In genomic region chr19:12943437-12944044, GRCh38 we compare ENCODE assay signal across 12 cellular contexts. TPM values are rescaled to one million over a fixed set of nuclear protein-coding genes. Genes with fewer than 3 reads are reported as not detected.
DNase-seq lines count a peak whose midpoint lies in the region; ATAC-seq and TF ChIP-seq lines count a peak whose summit lies in the region.
"Had no signal": no experiment of that assay in that cellular context is flagged by ENCODE, and none has a peak within 500 bp of the region (broad histone marks: within the 10 kb centered on the region; RNA-seq: fewer than 3 reads in every experiment).

No MANE protein-coding gene starts in this region.

- H3K79me1 ChIP-seq in neuronal stem cell (ENCODE audit: low read depth, low read length): peaks cover 14% of the 10 kb centered on the region

- H4K20me1 ChIP-seq in SK-N-SH (ENCODE audit: insufficient read depth): peaks cover 33% of the 10 kb centered on the region
- peaks cover 22% of the 10 kb centered on the region for H4K20me1 ChIP-seq in Karpas-422 (ENCODE audit: insufficient read depth, low read depth, low read length)

- DNase-seq in SK-N-SH: no peak
- peak; percentile 64 for DNase-seq in Karpas-422
- no peak for DNase-seq in neuronal stem cell (ENCODE audit: low spot score)
- DNase-seq in inferior parietal cortex (ENCODE audit: extremely low spot score): no peak
- DNase-seq: NCI-H226 had no signal

- H3K4me2 ChIP-seq in SK-N-SH (no peak overlapping the region), Karpas-422 (ENCODE audit: low read depth, low read length, poor library complexity, severe bottlenecking) (peak overlapping the region; percentile 39), neuronal stem cell (ENCODE audit: insufficient read depth, low read length, poor library complexity, severe bottlenecking) (no peak overlapping the region)
- H3K4me2 ChIP-seq: A549 had no signal

- no peak overlapping the region for H3K23ac ChIP-seq in neuronal stem cell (ENCODE audit: low read depth, low read length, poor library complexity)

- H3K27me3 Mint-ChIP-seq in brain: peaks cover 11% of the 10 kb centered on the region

- no peak for TF ChIP-seq EP300 in SK-N-SH (IDR thresholded peaks at IDR 0.05; ENCODE audit: borderline replicate concordance in 1 of 2, low read depth in 1 of 2, low read length in 1 of 2)

- H3K4ac ChIP-seq in neuronal stem cell (ENCODE audit: low read length): no peak overlapping the region

- H3K9me2 ChIP-seq in SK-N-SH (no peaks in the 10 kb centered on the region), Karpas-422 (replicated peaks; ENCODE audit: insufficient read depth, low read length) (no peaks in the 10 kb centered on the region)

- H3K9ac ChIP-seq in SK-N-SH: no peak overlapping the region
- no peak overlapping the region for H3K9ac ChIP-seq in Karpas-422 (ENCODE audit: low read length)
- peak overlapping the region; percentile 26 for H3K9ac ChIP-seq in neuronal stem cell (ENCODE audit: low read depth, low read length, poor library complexity)
- H3K9ac ChIP-seq: KMS-11 had no signal

- H3K27me3 ChIP-seq in SK-N-SH (ENCODE audit: insufficient read depth) (no peaks in the 10 kb centered on the region), Karpas-422 (ENCODE audit: low read length) (no peaks in the 10 kb centered on the region), neuronal stem cell (ENCODE audit: control insufficient read depth in 3 of 3, insufficient read depth in 3 of 3, low read depth in 1 of 3, low read length in 3 of 3) (no peaks in the 10 kb centered on the region)

- H2BK12ac ChIP-seq in neuronal stem cell (ENCODE audit: low read length): no peak overlapping the region

- H2BK120ac ChIP-seq in neuronal stem cell (ENCODE audit: low read depth, low read length): no peak overlapping the region

- 88% methylated on average over 18 of the region's 18 CpGs for WGBS in SK-N-SH (ENCODE audit: low lambda C conversion rate)
- no CpG with 5 or more reads among the region's 18 CpGs for WGBS in neuronal stem cell (ENCODE audit: extremely low coverage in 2 of 2, insufficient read length in 2 of 2, insufficient replicate concordance in 1 of 2), 2 donors

- H3K4me1 ChIP-seq in SK-N-SH (ENCODE audit: control insufficient read depth in 1 of 2, insufficient read depth in 2 of 2, low read depth in 1 of 2, low read length in 1 of 2) (peaks cover 13 to 38% of the 10 kb centered on the region in 2 experiments; a peak in 3 of 4 replicates), Karpas-422 (ENCODE audit: low read length) (peaks cover 40% of the 10 kb centered on the region), neuronal stem cell (ENCODE audit: control insufficient read depth in 2 of 2, insufficient read depth in 1 of 2, low read depth in 1 of 2, low read length in 2 of 2) (peaks cover 11 to 21% of the 10 kb centered on the region in 2 donors)

- CTCF ChIA-PET in SK-N-SH (lab: Yijun Ruan, JAX): interaction anchor here (1.3 kb wide), 1 partner anchor 22 kb away, joined by 7 read pairs; no protein-coding TSS in a partner anchor

- H3K4me3 Mint-ChIP-seq in brain: peak overlapping the region; percentile 22 to 70 (median 48)

- peaks cover 78% of the 10 kb centered on the region for H3K79me2 ChIP-seq in SK-N-SH (ENCODE audit: insufficient read depth)
- H3K79me2 ChIP-seq in Karpas-422 (ENCODE audit: low read length): peaks cover 42% of the 10 kb centered on the region

- POLR2A ChIA-PET in SK-N-SH (lab: Yijun Ruan, JAX): interaction anchor here (0.6 to 0.9 kb wide), 3 partner anchors 11 to 174 kb away, joined by 3 read pairs; partner anchors contain the start of genes GCDH and NACC1

- TF ChIP-seq RAD21 in SK-N-SH (IDR thresholded peaks at IDR 0.05; ENCODE audit: low read length): no peak

- H3K9me3 ChIP-seq in SK-N-SH (no peaks in the 10 kb centered on the region), Karpas-422 (ENCODE audit: low read length) (no peaks in the 10 kb centered on the region), neuronal stem cell (replicated peaks in 1 of 2; ENCODE audit: control insufficient read depth in 2 of 2, insufficient read depth in 1 of 2, low read depth in 1 of 2, low read length in 2 of 2) (no peaks in the 10 kb centered on the region)
- H3K9me3 ChIP-seq: A549 had no signal

- H2BK15ac ChIP-seq in neuronal stem cell (ENCODE audit: low read length): no peak overlapping the region

- no peak overlapping the region for H2AFZ ChIP-seq in SK-N-SH (ENCODE audit: low read depth)
- no peak overlapping the region for H2AFZ ChIP-seq in Karpas-422 (ENCODE audit: low read length)
- no peak overlapping the region for H2AFZ ChIP-seq in neuronal stem cell (ENCODE audit: low read length)

- peaks cover 78% of the 10 kb centered on the region for H3K36me3 Mint-ChIP-seq in brain

- H3K4me3 ChIP-seq in SK-N-SH (ENCODE audit: low read depth in 2 of 2, low read length in 1 of 2) (no peak overlapping the region), Karpas-422 (ENCODE audit: low read length) (no peak overlapping the region), neuronal stem cell (ENCODE audit: low read length in 2 of 2) (no peak overlapping the region)
- H3K4me3 ChIP-seq: A549 had no signal

- ATAC-seq in SK-N-SH treated with all-trans-retinoic acid at 6 μM for 48 hours (no peak), GM18517 (IDR thresholded peaks at IDR 0.05; ENCODE audit: unreplicated experiment) (no peak), HG03520 (IDR thresholded peaks at IDR 0.05; ENCODE audit: unreplicated experiment) (no peak)
- ATAC-seq: A549 had no signal

- TF ChIP-seq CTCF in SK-N-SH (IDR thresholded peaks at IDR 0.05) (no peak), brain (conservative IDR thresholded peaks at IDR 0.05) (no peak)

- H3K14ac ChIP-seq in neuronal stem cell (ENCODE audit: low read length): no peak overlapping the region

- H3K18ac ChIP-seq in neuronal stem cell (ENCODE audit: low read length): no peak overlapping the region

- H3K27ac Mint-ChIP-seq in brain: peak overlapping the region in 4 of 5 experiments; percentile 72 to 97 (median 77)

- H3K4me1 Mint-ChIP-seq in brain: peaks cover 78% of the 10 kb centered on the region

- H3F3A ChIP-seq in SK-N-SH (replicated peaks; ENCODE audit: insufficient read depth): peaks cover 56% of the 10 kb centered on the region

- no peak overlapping the region for H4K91ac ChIP-seq in neuronal stem cell (ENCODE audit: low read depth, low read length, poor library complexity)

- no peak overlapping the region for H2AK5ac ChIP-seq in neuronal stem cell (ENCODE audit: low read depth, low read length)

- peak overlapping the region; percentile 23 to 31; a peak in 2 of 4 replicates for H3K27ac ChIP-seq in SK-N-SH (ENCODE audit: low read depth in 2 of 2, low read length in 1 of 2)
- no peak overlapping the region for H3K27ac ChIP-seq in Karpas-422 (ENCODE audit: low read length)
- H3K27ac ChIP-seq in neuronal stem cell (replicated peaks; ENCODE audit: low read length): no peak overlapping the region
- H3K27ac ChIP-seq: A549, KMS-11 had no signal

- H3K36me3 ChIP-seq in SK-N-SH (replicated peaks in 1 of 2; ENCODE audit: control insufficient read depth in 1 of 2, insufficient read depth in 2 of 2, low read length in 1 of 2) (peaks cover 47 to 70% of the 10 kb centered on the region in 2 experiments), Karpas-422 (ENCODE audit: insufficient read depth, low read length) (peaks cover 46% of the 10 kb centered on the region), neuronal stem cell (replicated peaks in 1 of 2; ENCODE audit: control insufficient read depth in 2 of 2, insufficient read depth in 2 of 2, low read length in 2 of 2) (peaks cover 54 to 84% of the 10 kb centered on the region in 2 donors)

- peaks cover 0 to 6% (median 3%) of the 10 kb centered on the region in 5 experiments for H3K9me3 Mint-ChIP-seq in brain

- no peak overlapping the region for H2BK5ac ChIP-seq in neuronal stem cell (ENCODE audit: low read length)

- no peak overlapping the region for H4K8ac ChIP-seq in neuronal stem cell (ENCODE audit: low read depth, low read length)

TF ChIP-seq in SK-N-SH treated with all-trans-retinoic acid at 6 μM for 48 hours, 23 proteins besides CTCF, POLR2A, EP300 and RAD21 (continues in another document):
- TF ChIP-seq TCF4 (CRISPR knock-in tag; IDR thresholded peaks at IDR 0.05; ENCODE audit: borderline replicate concordance): no peak

RNA-seq across cellular contexts. Expression of gene RAD23A, which starts 2.1 kb away (rescaled TPM):
- polyA plus RNA-seq in SK-N-SH (2012; rRNA removed): 60.4 and 116 TPM in 2 replicates
- polyA plus RNA-seq in SK-N-SH (2012; cell fraction: cytosol; rRNA removed): 49.7 and 70.4 TPM in 2 replicates
- 173 and 199 TPM in 2 replicates for polyA plus RNA-seq in SK-N-SH (2012; cell fraction: nucleus; rRNA removed)
- 130 and 144 TPM in 2 replicates for total RNA-seq in Karpas-422 (2014; rRNA removed; shearing (Covaris generic); ENCODE audit: low replicate concordance)
- polyA plus RNA-seq in brain (ENCODE audit: insufficient read depth, low read depth, low replicate concordance): 343 TPM
- polyA plus RNA-seq in neuronal stem cell (2013, experiment 1 of 2): 115 TPM
- polyA plus RNA-seq in neuronal stem cell (2013, experiment 2 of 2): 115 TPM

RNA-seq across cellular contexts. Expression of gene CALR, which starts 5.1 kb away (rescaled TPM):
- polyA plus RNA-seq in SK-N-SH (2012; rRNA removed): 1,316 and 1,334 TPM in 2 replicates
- 1,211 and 1,253 TPM in 2 replicates for polyA plus RNA-seq in SK-N-SH (2012; cell fraction: cytosol; rRNA removed)
- 904 and 910 TPM in 2 replicates for polyA plus RNA-seq in SK-N-SH (2012; cell fraction: nucleus; rRNA removed)
- 547 and 681 TPM in 2 replicates for total RNA-seq in Karpas-422 (2014; rRNA removed; shearing (Covaris generic); ENCODE audit: low replicate concordance)
- polyA plus RNA-seq in brain (ENCODE audit: insufficient read depth, low read depth, low replicate concordance): 637 TPM
- 336 TPM for polyA plus RNA-seq in neuronal stem cell (2013, experiment 1 of 2)
- polyA plus RNA-seq in neuronal stem cell (2013, experiment 2 of 2): 330 TPM

RNA-seq across cellular contexts. Expression of gene FARSA, which starts 10.0 kb away (rescaled TPM):
- polyA plus RNA-seq in SK-N-SH (2012; rRNA removed) (56.8 and 170 TPM in 2 replicates), brain (ENCODE audit: insufficient read depth, low read depth, low replicate concordance) (156 TPM)
- 106 and 113 TPM in 2 replicates for polyA plus RNA-seq in SK-N-SH (2012; cell fraction: cytosol; rRNA removed)
- 237 and 401 TPM in 2 replicates for polyA plus RNA-seq in SK-N-SH (2012; cell fraction: nucleus; rRNA removed)
- total RNA-seq in Karpas-422 (2014; rRNA removed; shearing (Covaris generic); ENCODE audit: low replicate concordance): 59.7 and 92.6 TPM in 2 replicates
- 35.0 TPM for polyA plus RNA-seq in neuronal stem cell (2013, experiment 1 of 2)
- polyA plus RNA-seq in neuronal stem cell (2013, experiment 2 of 2): 35.6 TPM

RNA-seq across cellular contexts. Expression of gene GADD45GIP1, which starts 13.5 kb away (rescaled TPM):
- 65.7 and 91.8 TPM in 2 replicates for polyA plus RNA-seq in SK-N-SH (2012; rRNA removed)
- polyA plus RNA-seq in SK-N-SH (2012; cell fraction: cytosol; rRNA removed): 55.7 and 67.8 TPM in 2 replicates
- polyA plus RNA-seq in SK-N-SH (2012; cell fraction: nucleus; rRNA removed): 31.0 and 46.6 TPM in 2 replicates
- 23.2 and 66.6 TPM in 2 replicates for total RNA-seq in Karpas-422 (2014; rRNA removed; shearing (Covaris generic); ENCODE audit: low replicate concordance)
- 73.8 TPM for polyA plus RNA-seq in brain (ENCODE audit: insufficient read depth, low read depth, low replicate concordance)
- polyA plus RNA-seq in neuronal stem cell (2013, experiment 1 of 2): 34.0 TPM
- polyA plus RNA-seq in neuronal stem cell (2013, experiment 2 of 2): 31.8 TPM

RNA-seq across cellular contexts. Expression of gene SYCE2, which starts 24.4 kb away (rescaled TPM):
- polyA plus RNA-seq in SK-N-SH (2012; rRNA removed) (0.44 and 1.1 TPM in 2 replicates), brain (ENCODE audit: insufficient read depth, low read depth, low replicate concordance) (7.6 TPM)
- 0.58 and 0.68 TPM in 2 replicates for polyA plus RNA-seq in SK-N-SH (2012; cell fraction: cytosol; rRNA removed)
- polyA plus RNA-seq in SK-N-SH (2012; cell fraction: nucleus; rRNA removed): 0.29 and 0.36 TPM in 2 replicates
- 0.22 and 2.5 TPM in 2 replicates for total RNA-seq in Karpas-422 (2014; rRNA removed; shearing (Covaris generic); ENCODE audit: low replicate concordance)
- 2.8 TPM for polyA plus RNA-seq in neuronal stem cell (2013, experiment 1 of 2)
- 3.0 TPM for polyA plus RNA-seq in neuronal stem cell (2013, experiment 2 of 2)
- total RNA-seq: renal cortical epithelial cell had no signal

Comparison
In these comparisons a context has a peak if more than half of its experiments do, and no peak if none do; other contexts are left out.
1. H3K27ac ChIP-seq: peak in SK-N-SH (2 of 2); none in Karpas-422 (single experiment) and neuronal stem cell (single experiment).